Comparison of ENCODE assay signal across 17 cellular contexts in the genomic region with DNA sequence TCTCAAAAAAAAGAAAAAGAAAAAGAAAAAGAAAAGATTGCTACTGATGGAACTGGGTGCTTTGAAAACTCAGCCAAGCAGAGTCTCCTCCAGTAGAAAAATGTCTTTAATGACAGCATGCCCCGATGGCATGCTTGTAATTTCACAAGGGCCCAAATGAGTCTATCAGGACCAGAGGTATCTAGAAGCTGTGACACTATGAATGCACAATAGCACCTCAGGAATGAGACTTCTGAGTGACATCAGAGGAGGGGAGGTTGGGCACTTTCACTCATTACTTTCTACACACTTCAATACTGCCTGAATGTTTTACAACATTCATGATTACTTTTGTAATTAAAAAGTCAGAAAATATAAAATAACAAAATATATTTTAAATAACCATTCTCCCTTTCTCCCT.
"Had no signal": no experiment of that assay in that cellular context is flagged by ENCODE, and none has a peak within 500 bp of the region (broad histone marks: within the 10 kb centered on the region; RNA-seq: fewer than 3 reads in every experiment).

No MANE protein-coding gene starts in this region.

- H3K27me3 Mint-ChIP-seq: activated CD4-positive, alpha-beta T cell treated with anti-CD3 and anti-CD28 coated beads, Interleukin-2, amount 10 ng/mL, durations not matched to agents 7 days and 5 days had no signal

- H3K9me3 ChIP-seq: prostate gland, thyroid gland, uterus had no signal

- H3K9me3 Mint-ChIP-seq: activated CD4-positive, alpha-beta T cell treated with anti-CD3 and anti-CD28 coated beads, Interleukin-2, amount 10 ng/mL, durations not matched to agents 7 days and 5 days; activated naive CD4-positive, alpha-beta T cell treated with anti-CD3 and anti-CD28 coated beads, Interleukin-2, amount 50 U/mL, for 24 hours; nephron progenitor cell; T-helper 2 cell treated with Interferon-gamma antibody and Interleukin-4, amounts not matched to agents 5 μg/mL and 100 μg/mL, for 36 hours had no signal

- H3K4me3 ChIP-seq: prostate gland, thyroid gland, uterus had no signal

- ATAC-seq: right cardiac atrium had no signal

- H3K27ac Mint-ChIP-seq: activated CD4-positive, alpha-beta T cell treated with anti-CD3 and anti-CD28 coated beads, Interleukin-2, amount 10 ng/mL, durations not matched to agents 7 days and 5 days; activated naive CD4-positive, alpha-beta T cell treated with anti-CD3 and anti-CD28 coated beads, Interleukin-2, amount 50 U/mL, for 24 hours; T-helper 2 cell treated with Interferon-gamma antibody and Interleukin-4, amounts not matched to agents 5 μg/mL and 100 μg/mL, for 36 hours had no signal

- H3K4me1 Mint-ChIP-seq: activated naive CD4-positive, alpha-beta T cell treated with anti-CD3 and anti-CD28 coated beads, Interleukin-2, amount 50 U/mL, for 24 hours had no signal

- H3K4me3 Mint-ChIP-seq: activated CD4-positive, alpha-beta T cell treated with anti-CD3 and anti-CD28 coated beads, Interleukin-2, amount 10 ng/mL, durations not matched to agents 7 days and 5 days; activated naive CD4-positive, alpha-beta T cell treated with anti-CD3 and anti-CD28 coated beads, Interleukin-2, amount 50 U/mL, for 24 hours; nephron progenitor cell; T-helper 2 cell treated with Interferon-gamma antibody and Interleukin-4, amounts not matched to agents 5 μg/mL and 100 μg/mL, for 36 hours had no signal

- DNase-seq: activated CD4-positive, alpha-beta T cell treated with anti-CD3 and anti-CD28 coated beads, Interleukin-2, amount 10 ng/mL, durations not matched to agents 7 days and 5 days; activated CD4-positive, CD25-positive, alpha-beta regulatory T cell; activated effector memory CD4-positive, alpha-beta T cell treated with Interleukin-2 at 50 U/mL for 16 hours; amygdala; cerebellar nuclear complex; effector memory CD4-positive, alpha-beta T cell; foreskin fibroblast; kidney glomerular epithelial cell; mesendoderm; nephron progenitor cell; occipital lobe; right cardiac atrium; thyroid gland; uterus had no signal

- H3K36me3 Mint-ChIP-seq: activated naive CD4-positive, alpha-beta T cell treated with anti-CD3 and anti-CD28 coated beads, Interleukin-2, amount 50 U/mL, for 24 hours had no signal

- H3K27ac ChIP-seq: prostate gland, thyroid gland, uterus had no signal

- H3K36me3 ChIP-seq: prostate gland, uterus had no signal

- H3K4me1 ChIP-seq: thyroid gland, uterus had no signal

- H3K27me3 ChIP-seq: thyroid gland, uterus had no signal
